ENCODE assay signal across 25 cellular contexts in the genomic region with DNA sequence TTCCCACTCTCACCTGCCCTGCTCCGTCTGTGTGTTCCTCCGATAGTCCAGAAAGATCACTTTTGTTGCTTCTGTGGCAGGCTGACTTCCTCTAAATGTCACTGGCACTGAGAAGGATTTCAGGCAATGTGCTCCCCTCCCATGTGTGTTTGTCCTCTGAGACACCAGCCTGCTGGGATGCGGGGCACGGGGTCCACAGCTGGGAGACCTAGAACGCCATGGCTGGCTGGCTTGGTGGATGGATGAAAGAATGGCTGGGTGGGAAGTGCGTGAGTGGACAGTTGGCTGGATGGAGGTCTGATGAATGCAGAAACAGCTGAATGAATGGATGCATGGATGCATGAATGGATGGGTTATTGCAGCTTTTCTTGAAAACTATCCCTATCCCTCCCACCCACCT. TPM values are rescaled to one million over a fixed set of nuclear protein-coding genes. Genes with fewer than 3 reads are reported as not detected.
DNase-seq lines count a peak whose midpoint lies in the region; FAIRE-seq and TF ChIP-seq lines count a peak whose summit lies in the region.
"Had no signal": no experiment of that assay in that cellular context is flagged by ENCODE, and none has a peak within 500 bp of the region (broad histone marks: within the 10 kb centered on the region; RNA-seq: fewer than 3 reads in every experiment).

No MANE protein-coding gene starts in this region.

- H3K36me3 Mint-ChIP-seq in activated naive CD4-positive, alpha-beta T cell treated with anti-CD3 and anti-CD28 coated beads, Interleukin-2, amount 10 ng/mL, durations not matched to agents 7 days and 5 days: no peaks in the 10 kb centered on the region
- no peaks in the 10 kb centered on the region for H3K36me3 Mint-ChIP-seq in neural crest cell (ENCODE audit: low read depth)
- H3K36me3 Mint-ChIP-seq: CD14-positive monocyte; CD8-positive, alpha-beta memory T cell had no signal

- H3K4me3 Mint-ChIP-seq in activated naive CD4-positive, alpha-beta T cell treated with anti-CD3 and anti-CD28 coated beads, Interleukin-2, amount 10 ng/mL, durations not matched to agents 7 days and 5 days: no peak overlapping the region
- H3K4me3 Mint-ChIP-seq in neural crest cell: no peak overlapping the region
- H3K4me3 Mint-ChIP-seq: B cell; CD14-positive monocyte; CD8-positive, alpha-beta memory T cell had no signal

- H3K4me1 Mint-ChIP-seq in activated naive CD4-positive, alpha-beta T cell treated with anti-CD3 and anti-CD28 coated beads, Interleukin-2, amount 10 ng/mL, durations not matched to agents 7 days and 5 days: no peaks in the 10 kb centered on the region
- peaks cover 4% of the 10 kb centered on the region for H3K4me1 Mint-ChIP-seq in neural crest cell
- H3K4me1 Mint-ChIP-seq: CD8-positive, alpha-beta memory T cell had no signal

- no peaks in the 10 kb centered on the region for H3K9me3 Mint-ChIP-seq in activated naive CD4-positive, alpha-beta T cell treated with anti-CD3 and anti-CD28 coated beads, Interleukin-2, amount 10 ng/mL, durations not matched to agents 7 days and 5 days
- no peaks in the 10 kb centered on the region for H3K9me3 Mint-ChIP-seq in neural crest cell
- H3K9me3 Mint-ChIP-seq: CD8-positive, alpha-beta memory T cell had no signal

- CTCF ChIA-PET in activated naive CD4-positive, alpha-beta T cell treated with anti-CD3 and anti-CD28 coated beads, Interleukin-2, amount 10 ng/mL, durations not matched to agents 7 days and 5 days (lab: Charles Lee): interaction anchor here (4.4 kb wide), 1 partner anchor 13 kb away, joined by 27 read pairs; no protein-coding TSS in a partner anchor

- peak; percentile 17 for DNase-seq in activated naive CD4-positive, alpha-beta T cell treated with anti-CD3 and anti-CD28 coated beads, Interleukin-2, amount 10 ng/mL, durations not matched to agents 7 days and 5 days
- no peak for DNase-seq in activated naive CD4-positive, alpha-beta T cell (lab: John Stamatoyannopoulos, UW)
- DNase-seq in neural crest cell (ENCODE audit: low read depth, low spot score) (no peak), urothelium cell line (ENCODE audit: low spot score) (no peak), NCI-H1417 treated with DMSO at 0.1 percent for 48 hours (lab: John Stamatoyannopoulos, UW) (no peak), hypothalamus (lab: John Stamatoyannopoulos, UW) (no peak)
- DNase-seq: CD8-positive, alpha-beta memory T cell; DMS 273 treated with DMSO at 0.1 percent for 48 hours; EL; GDM1; GOT3; HCEC 1CT; IMR-90; KG1; MM.1S; NCI-H1694; NCI-H2029 treated with DMSO at 0.1 percent for 48 hours; NCI-H446 treated with DMSO at 0.1 percent for 48 hours; NCI-H526; NCI-H82; NK-92 treated with Interleukin-12 subunit alpha and Interleukin-12 subunit beta, amount 100 ng/mL, for 24 hours; PC-3 had no signal

- FAIRE-seq in urothelium cell line (lab: Jason Lieb, UNC): peak; percentile 9
- FAIRE-seq: GM12878 had no signal

- TF ChIP-seq CTCF in neural crest cell (conservative IDR thresholded peaks at IDR 0.05): no peak

- no peak overlapping the region for H3K27ac Mint-ChIP-seq in activated naive CD4-positive, alpha-beta T cell treated with anti-CD3 and anti-CD28 coated beads, Interleukin-2, amount 10 ng/mL, durations not matched to agents 7 days and 5 days
- peak overlapping the region; percentile 43 for H3K27ac Mint-ChIP-seq in neural crest cell (ENCODE audit: unreplicated experiment)
- H3K27ac Mint-ChIP-seq: B cell had no signal

- peaks cover 18% of the 10 kb centered on the region for H3K27me3 Mint-ChIP-seq in activated naive CD4-positive, alpha-beta T cell treated with anti-CD3 and anti-CD28 coated beads, Interleukin-2, amount 10 ng/mL, durations not matched to agents 7 days and 5 days
- no peaks in the 10 kb centered on the region for H3K27me3 Mint-ChIP-seq in neural crest cell (ENCODE audit: low read depth)

RNA-seq across cellular contexts. Expression of a gene that starts 3.4 kb away (rescaled TPM):
- total RNA-seq in neural crest cell: not detected in 2 replicates
- total RNA-seq: B cell; CD8-positive, alpha-beta memory T cell; GM12878; IMR-90; PC-3 had no signal

RNA-seq across cellular contexts. Expression of a gene that starts 22.3 kb away (rescaled TPM):
- not detected in 2 replicates for total RNA-seq in neural crest cell
- total RNA-seq: B cell; CD8-positive, alpha-beta memory T cell; IMR-90; PC-3 had no signal

RNA-seq across cellular contexts. Expression of a gene that starts 25.2 kb away (rescaled TPM):
- 0.86 TPM in 1 of 2 replicates, not detected in the other for total RNA-seq in neural crest cell
- total RNA-seq: B cell, GM12878, PC-3 had no signal

RNA-seq across cellular contexts. Expression of a gene that starts 35.6 kb away (rescaled TPM):
- 15.4 and 18.0 TPM in 2 replicates for total RNA-seq in neural crest cell

RNA-seq across cellular contexts. Expression of a gene that starts 41.2 kb away (rescaled TPM):
- total RNA-seq in neural crest cell: 51.8 and 58.0 TPM in 2 replicates
